ENCODE assay signal across 9 cellular contexts in the genomic region with DNA sequence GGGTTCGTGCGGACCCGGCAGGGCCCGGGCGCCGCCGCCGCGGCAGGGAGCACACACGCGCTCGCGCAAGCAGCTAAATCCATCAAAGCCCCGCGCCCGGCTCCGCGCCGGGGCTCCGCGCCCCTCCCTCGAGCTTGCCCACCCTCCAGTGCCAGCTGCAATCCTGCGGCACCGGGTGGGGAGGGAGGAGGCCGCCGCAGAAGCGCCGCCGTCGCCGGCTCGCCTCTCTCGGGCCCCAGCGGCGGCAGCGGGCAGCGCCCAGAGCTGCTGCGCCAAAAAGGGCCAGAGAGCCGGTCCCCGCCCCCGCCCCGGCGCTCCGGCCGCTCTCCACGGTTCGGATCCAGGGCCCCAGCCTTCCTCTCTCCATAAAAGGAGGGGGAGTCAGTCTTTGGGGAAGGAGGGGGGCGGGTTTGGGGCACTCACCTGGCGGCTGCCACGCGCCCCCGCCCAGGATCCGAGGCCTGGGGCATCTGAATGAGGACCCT.
DNase-seq lines count a peak whose midpoint lies in the region; TF ChIP-seq lines count a peak whose summit lies in the region.
"Had no signal": no experiment of that assay in that cellular context is flagged by ENCODE, and none has a peak within 500 bp of the region (broad histone marks: within the 10 kb centered on the region; RNA-seq: fewer than 3 reads in every experiment).

No MANE protein-coding gene starts in this region.

- no peak for TF ChIP-seq CTCF in NB4 (IDR thresholded peaks at IDR 0.05; ENCODE audit: low read depth, low read length)

- TF ChIP-seq POLR2A in NB4 (IDR thresholded peaks at IDR 0.05; ENCODE audit: extremely low read depth, insufficient read length): no peak

- no peak overlapping the region for H3K4me3 ChIP-seq in NB4 (ENCODE audit: low read depth, low read length)

- DNase-seq in NCI-H345 (lab: John Stamatoyannopoulos, UW) (peak; percentile 48), NCI-H345 treated with DMSO at 0.1 percent for 48 hours (lab: John Stamatoyannopoulos, UW; ENCODE audit: unreplicated experiment) (no peak), NB4 (ENCODE audit: low read depth) (peak; percentile 53), astrocyte of the hippocampus (ENCODE audit: low read depth, low spot score) (peak; percentile 82), hypothalamus (lab: John Stamatoyannopoulos, UW) (peak in 37 of 51 donors; percentile 11 to 78 (median 62)), retina (peak; percentile 76), activated gamma-delta T cell treated with Interleukin-2 at 50 U/mL for 16 hours (no peak)
- no peak for DNase-seq in central memory CD4-positive, alpha-beta T cell
- DNase-seq: activated T-cell treated with anti-CD3 and anti-CD28 coated beads, Interleukin-2, amount 50 U/mL, for 4 hours had no signal

Comparison
In these comparisons a context has a peak if more than half of its experiments do, and no peak if none do; other contexts are left out.
1. DNase-seq: peak in NCI-H345 (single experiment), NB4 (single experiment), astrocyte of the hippocampus (single experiment), hypothalamus (37 of 51) and retina (single experiment); none in NCI-H345 treated with DMSO at 0.1 percent for 48 hours (single experiment), activated gamma-delta T cell treated with Interleukin-2 at 50 U/mL for 16 hours (single experiment) and central memory CD4-positive, alpha-beta T cell (single experiment).